Comparison of ENCODE assay signal across 1 cellular context in genomic region chr15:95263751-95264150, GRCh38.
TF ChIP-seq lines count a peak whose summit lies in the region.

No MANE protein-coding gene starts in this region.

TF ChIP-seq in HepG2, 621 proteins besides CTCF, POLR2A, EP300 and RAD21 (continued from another document):
- no peak for TF ChIP-seq ZNF407 (CRISPR knock-in tag; IDR thresholded peaks at IDR 0.05; ENCODE audit: not compliant biosample characterization)
- TF ChIP-seq ZNF572 (CRISPR knock-in tag; IDR thresholded peaks at IDR 0.05): no peak
- no peak for TF ChIP-seq TFDP1 (CRISPR knock-in tag; IDR thresholded peaks at IDR 0.05; ENCODE audit: borderline replicate concordance)
- no peak for TF ChIP-seq ZNF367 (CRISPR knock-in tag; IDR thresholded peaks at IDR 0.05; ENCODE audit: borderline replicate concordance)
- TF ChIP-seq TRIM24 (CRISPR knock-in tag; IDR thresholded peaks at IDR 0.05): no peak
- no peak for TF ChIP-seq YEATS4 (CRISPR knock-in tag; IDR thresholded peaks at IDR 0.05; ENCODE audit: borderline replicate concordance)
- no peak for TF ChIP-seq FOXO1 (CRISPR knock-in tag; IDR thresholded peaks at IDR 0.05)
- TF ChIP-seq BRCA1 (CRISPR knock-in tag; IDR thresholded peaks at IDR 0.05): no peak
- TF ChIP-seq AHDC1 (CRISPR knock-in tag; IDR thresholded peaks at IDR 0.05; ENCODE audit: borderline replicate concordance): no peak
- no peak for TF ChIP-seq THYN1 (CRISPR knock-in tag; IDR thresholded peaks at IDR 0.05; ENCODE audit: borderline replicate concordance, low read depth)
- no peak for TF ChIP-seq MBNL3 (CRISPR knock-in tag; conservative IDR thresholded peaks at IDR 0.05)
- TF ChIP-seq ATM (IDR thresholded peaks at IDR 0.05; ENCODE audit: borderline replicate concordance): no peak
- no peak for TF ChIP-seq BCLAF1 (IDR thresholded peaks at IDR 0.05)
- no peak for TF ChIP-seq HMG20B (CRISPR knock-in tag; conservative IDR thresholded peaks at IDR 0.05)
- no peak for TF ChIP-seq ZNF766 (CRISPR knock-in tag; IDR thresholded peaks at IDR 0.05; ENCODE audit: borderline replicate concordance)
- TF ChIP-seq GMEB1 (CRISPR knock-in tag; IDR thresholded peaks at IDR 0.05; ENCODE audit: borderline replicate concordance): no peak
- TF ChIP-seq HOMEZ (CRISPR knock-in tag; IDR thresholded peaks at IDR 0.05; ENCODE audit: low read depth): no peak
